9 cellular contexts compared by ENCODE assay signal in the genomic region with DNA sequence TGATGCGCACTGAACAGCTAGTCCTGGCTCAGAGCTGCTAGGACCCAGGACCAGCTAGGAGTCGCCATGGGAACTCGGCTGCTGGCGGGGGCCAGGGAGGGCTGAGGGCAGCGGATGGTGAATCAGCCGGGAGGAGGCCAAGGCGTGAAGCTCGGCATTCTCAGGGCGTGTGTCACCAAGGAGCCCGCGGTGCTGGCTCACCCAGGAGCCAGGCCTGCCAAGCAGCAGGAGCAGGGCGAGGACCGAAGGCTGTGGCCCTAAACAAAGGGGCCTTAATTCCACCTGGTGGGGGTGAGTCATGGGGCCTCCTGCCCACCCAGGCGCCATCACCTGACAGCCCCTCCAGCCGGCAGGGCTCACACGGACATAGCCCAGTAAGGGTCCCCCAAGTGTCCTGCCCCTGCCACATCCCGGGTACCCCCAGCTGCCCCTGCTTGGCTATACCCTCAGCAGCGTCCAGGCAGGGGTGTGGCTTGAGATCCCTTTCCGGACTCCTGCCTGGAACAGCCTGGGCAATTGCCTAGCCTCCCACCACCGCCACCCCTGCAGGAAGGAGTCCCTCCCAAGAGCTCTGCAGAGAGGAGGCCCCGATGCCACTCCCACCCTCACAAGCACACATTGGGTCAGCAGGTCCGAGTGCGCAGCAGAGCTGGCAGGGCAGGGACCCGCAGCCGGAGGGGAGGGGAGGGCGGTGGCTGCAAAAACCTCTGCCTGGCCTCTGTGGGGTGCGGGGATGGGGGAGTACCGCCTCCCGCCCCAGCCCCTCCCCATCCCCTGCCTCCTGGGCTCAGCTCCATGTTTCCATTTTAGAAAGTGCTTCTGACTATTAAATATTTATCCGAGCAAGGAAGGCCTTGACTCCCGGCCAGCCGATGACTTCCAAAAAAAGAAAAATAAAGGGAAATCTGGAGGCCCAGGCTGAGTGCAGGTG. TPM values are rescaled to one million over a fixed set of nuclear protein-coding genes. Genes with fewer than 3 reads are reported as not detected.
DNase-seq lines count a peak whose midpoint lies in the region; ATAC-seq and TF ChIP-seq lines count a peak whose summit lies in the region.
"Had no signal": no experiment of that assay in that cellular context is flagged by ENCODE, and none has a peak within 500 bp of the region (broad histone marks: within the 10 kb centered on the region; RNA-seq: fewer than 3 reads in every experiment).

No MANE protein-coding gene starts in this region.

- no peaks in the 10 kb centered on the region for H3K36me3 Mint-ChIP-seq in glutamatergic neuron (ENCODE audit: unreplicated experiment)

- no peak overlapping the region for H3K27ac ChIP-seq in OCI-LY7 (ENCODE audit: low read depth, low read length, poor library complexity, severe bottlenecking)

- H3K27me3 Mint-ChIP-seq in glutamatergic neuron (ENCODE audit: unreplicated experiment): peaks cover 6% of the 10 kb centered on the region

- no peaks in the 10 kb centered on the region for H3K9me3 ChIP-seq in OCI-LY7 (ENCODE audit: low read length)

- no peaks in the 10 kb centered on the region for H4K20me1 ChIP-seq in OCI-LY7 (ENCODE audit: insufficient read depth, low read length)

- TF ChIP-seq CTCF in glutamatergic neuron (IDR thresholded peaks at IDR 0.05; ENCODE audit: partially characterized antibody, unreplicated experiment) (no peak), OCI-LY7 (conservative IDR thresholded peaks at IDR 0.05; ENCODE audit: low read length) (no peak), GM13976 (IDR thresholded peaks at IDR 0.05; ENCODE audit: borderline replicate concordance, control extremely low read depth, extremely low read depth, insufficient read depth, missing control alignments) (no peak)

- in situ Hi-C loops in GM13976 (cut with MboI; ENCODE audit: low sequenced_read_pairs, unreplicated experiment): no loop called here

- intact Hi-C loops in OCI-LY7 (cut with micrococcal nuclease; ENCODE audit: unreplicated experiment): no loop called here

- no peaks in the 10 kb centered on the region for H3K36me3 ChIP-seq in OCI-LY7 (ENCODE audit: insufficient read depth, low read length)

- CTCF ChIA-PET in OCI-LY7 (lab: Charles Lee; ENCODE audit: unreplicated experiment): no interaction called here

- H3K79me2 ChIP-seq in OCI-LY7 (ENCODE audit: insufficient read depth, low read depth, low read length): no peaks in the 10 kb centered on the region

- no peaks in the 10 kb centered on the region for H3K9me2 ChIP-seq in OCI-LY7 (ENCODE audit: insufficient read depth, low read length)

- no peak overlapping the region for H3K4me3 ChIP-seq in OCI-LY7 (ENCODE audit: low read depth, low read length, poor library complexity, severe bottlenecking)

- H3K27ac Mint-ChIP-seq in glutamatergic neuron (ENCODE audit: unreplicated experiment): no peak overlapping the region

- no TSS peak for BruUV-seq in OCI-LY7 (replicated peaks; lab: Mats Ljungman, UMichigan)

- peaks cover 6% of the 10 kb centered on the region for H3K4me1 ChIP-seq in OCI-LY7 (ENCODE audit: insufficient read depth, low read length, poor library complexity, severe bottlenecking)

- peaks cover 6% of the 10 kb centered on the region for H3K9me3 Mint-ChIP-seq in glutamatergic neuron (ENCODE audit: unreplicated experiment)

- DNase-seq in ELR (ENCODE audit: low read depth) (peak; percentile 99), glutamatergic neuron (peak; percentile 22), retina (peak; percentile 51), OCI-LY7 (ENCODE audit: low spot score) (no peak), iPS-NIHi11 (ENCODE audit: low spot score) (no peak), DMS114 treated with DMSO at 0.1 percent for 48 hours (lab: John Stamatoyannopoulos, UW; ENCODE audit: unreplicated experiment) (no peak), GM13976 (ENCODE audit: low spot score) (no peak)
- DNase-seq: activated naive CD4-positive, alpha-beta T cell treated with Interleukin-2 at 50 U/mL for 16 hours had no signal

- peak; percentile 78 for ATAC-seq in SK-N-SH treated with all-trans-retinoic acid at 6 μM for 48 hours

- POLR2A ChIA-PET in OCI-LY7 (lab: Charles Lee): interaction anchor here (0.6 to 0.7 kb wide), 2 partner anchors 10 to 54 kb away, joined by 3 to 4 read pairs; no protein-coding TSS in a partner anchor

- no peak overlapping the region for H3K4me3 Mint-ChIP-seq in glutamatergic neuron (ENCODE audit: unreplicated experiment)

- H3K4me2 ChIP-seq in OCI-LY7 (ENCODE audit: low read length): no peak overlapping the region

- H3K4me1 Mint-ChIP-seq in glutamatergic neuron (ENCODE audit: low read depth, unreplicated experiment): peaks cover 12% of the 10 kb centered on the region

- no peak overlapping the region for H2AFZ ChIP-seq in OCI-LY7 (ENCODE audit: low read length)

TF ChIP-seq in SK-N-SH treated with all-trans-retinoic acid at 6 μM for 48 hours, 23 proteins besides CTCF, POLR2A, EP300 and RAD21:
- no peak for TF ChIP-seq GLIS3 (CRISPR knock-in tag; IDR thresholded peaks at IDR 0.05)
- TF ChIP-seq ZC3H10 (CRISPR knock-in tag; IDR thresholded peaks at IDR 0.05): no peak
- no peak for TF ChIP-seq CSRNP3 (CRISPR knock-in tag; IDR thresholded peaks at IDR 0.05)
- TF ChIP-seq, protein P1, sequence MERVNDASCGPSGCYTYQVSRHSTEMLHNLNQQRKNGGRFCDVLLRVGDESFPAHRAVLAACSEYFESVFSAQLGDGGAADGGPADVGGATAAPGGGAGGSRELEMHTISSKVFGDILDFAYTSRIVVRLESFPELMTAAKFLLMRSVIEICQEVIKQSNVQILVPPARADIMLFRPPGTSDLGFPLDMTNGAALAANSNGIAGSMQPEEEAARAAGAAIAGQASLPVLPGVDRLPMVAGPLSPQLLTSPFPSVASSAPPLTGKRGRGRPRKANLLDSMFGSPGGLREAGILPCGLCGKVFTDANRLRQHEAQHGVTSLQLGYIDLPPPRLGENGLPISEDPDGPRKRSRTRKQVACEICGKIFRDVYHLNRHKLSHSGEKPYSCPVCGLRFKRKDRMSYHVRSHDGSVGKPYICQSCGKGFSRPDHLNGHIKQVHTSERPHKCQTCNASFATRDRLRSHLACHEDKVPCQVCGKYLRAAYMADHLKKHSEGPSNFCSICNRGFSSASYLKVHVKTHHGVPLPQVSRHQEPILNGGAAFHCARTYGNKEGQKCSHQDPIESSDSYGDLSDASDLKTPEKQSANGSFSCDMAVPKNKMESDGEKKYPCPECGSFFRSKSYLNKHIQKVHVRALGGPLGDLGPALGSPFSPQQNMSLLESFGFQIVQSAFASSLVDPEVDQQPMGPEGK (CRISPR knock-in tag; IDR thresholded peaks at IDR 0.05; ENCODE audit: borderline replicate concordance): peak; percentile 41; the same call in 1 of the 2 replicates
- TF ChIP-seq RARB (CRISPR knock-in tag; IDR thresholded peaks at IDR 0.05): no peak
- no peak for TF ChIP-seq ISL1 (CRISPR knock-in tag; IDR thresholded peaks at IDR 0.05)
TF ChIP-seq in SK-N-SH treated with all-trans-retinoic acid at 6 μM for 48 hours: peak in this region for 1.

RNA-seq across cellular contexts. Expression of gene AHNAK2, which starts 4.7 kb away (rescaled TPM):
- 44.8 TPM for total RNA-seq in glutamatergic neuron (ENCODE audit: unreplicated experiment)
- 0.21 TPM in 1 of 2 replicates, not detected in the other for total RNA-seq in OCI-LY7 (2014; rRNA removed; shearing (Covaris generic))
- total RNA-seq in OCI-LY7 (2022): 0.09 and 0.61 TPM in 2 replicates

RNA-seq across cellular contexts. Expression of gene CLBA1, which starts 12.1 kb away (rescaled TPM):
- total RNA-seq in glutamatergic neuron (ENCODE audit: unreplicated experiment) (5.9 TPM), OCI-LY7 (2022) (1.2 TPM in 1 of 2 replicates, not detected in the other)
- total RNA-seq in OCI-LY7 (2014; rRNA removed; shearing (Covaris generic)): 0.08 and 0.82 TPM in 2 replicates

RNA-seq across cellular contexts. Expression of gene CDCA4, which starts 47.4 kb away (rescaled TPM):
- total RNA-seq in glutamatergic neuron (ENCODE audit: unreplicated experiment) (23.2 TPM), OCI-LY7 (2022) (74.0 and 79.5 TPM in 2 replicates)
- 109 and 110 TPM in 2 replicates for total RNA-seq in OCI-LY7 (2014; rRNA removed; shearing (Covaris generic))

RNA-seq across cellular contexts. Expression of gene PLD4, which starts 48.8 kb away (rescaled TPM):
- total RNA-seq in glutamatergic neuron (ENCODE audit: unreplicated experiment) (not detected), OCI-LY7 (2022) (3.7 and 5.1 TPM in 2 replicates)
- total RNA-seq in OCI-LY7 (2014; rRNA removed; shearing (Covaris generic)): 0.66 TPM in 1 of 2 replicates, not detected in the other

Comparison
In these comparisons a context has a peak if more than half of its experiments do, and no peak if none do; other contexts are left out.
1. DNase-seq: peak in ELR (single experiment), glutamatergic neuron (single experiment) and retina (single experiment); none in OCI-LY7 (single experiment), iPS-NIHi11 (single experiment), DMS114 treated with DMSO at 0.1 percent for 48 hours (single experiment) and GM13976 (single experiment).
2. RNA of gene AHNAK2, which starts 4.7 kb away (total RNA-seq): 44.8 TPM in glutamatergic neuron (single experiment); 0.09 to 0.61 TPM in OCI-LY7; every median in the first group is over 10 times any median in the second.